Comparison of ENCODE assay signal across 1 cellular context in the genomic region with DNA sequence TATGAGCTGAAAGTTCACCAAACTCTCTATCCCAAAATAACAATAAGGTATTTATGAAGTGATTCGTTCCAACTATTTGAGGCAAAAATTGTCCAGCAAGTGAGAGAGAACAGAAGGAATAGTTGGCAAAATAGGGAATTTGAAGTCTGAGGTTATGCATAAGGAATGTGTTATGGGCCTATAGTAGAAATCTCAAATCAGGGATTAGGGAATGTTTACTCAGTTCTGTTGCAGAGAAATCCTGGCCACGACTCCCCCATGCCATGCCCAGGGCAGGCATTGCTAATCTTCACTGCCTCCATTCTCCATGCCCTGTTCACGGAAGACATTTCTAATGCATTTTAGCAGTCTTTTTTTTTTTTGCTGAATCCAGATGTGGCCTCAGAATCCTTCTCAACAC.
TF ChIP-seq lines count a peak whose summit lies in the region.

No MANE protein-coding gene starts in this region.

TF ChIP-seq in GM23338, 12 proteins besides CTCF, POLR2A, EP300 and RAD21 (continued from another document):
- TF ChIP-seq, protein P1, sequence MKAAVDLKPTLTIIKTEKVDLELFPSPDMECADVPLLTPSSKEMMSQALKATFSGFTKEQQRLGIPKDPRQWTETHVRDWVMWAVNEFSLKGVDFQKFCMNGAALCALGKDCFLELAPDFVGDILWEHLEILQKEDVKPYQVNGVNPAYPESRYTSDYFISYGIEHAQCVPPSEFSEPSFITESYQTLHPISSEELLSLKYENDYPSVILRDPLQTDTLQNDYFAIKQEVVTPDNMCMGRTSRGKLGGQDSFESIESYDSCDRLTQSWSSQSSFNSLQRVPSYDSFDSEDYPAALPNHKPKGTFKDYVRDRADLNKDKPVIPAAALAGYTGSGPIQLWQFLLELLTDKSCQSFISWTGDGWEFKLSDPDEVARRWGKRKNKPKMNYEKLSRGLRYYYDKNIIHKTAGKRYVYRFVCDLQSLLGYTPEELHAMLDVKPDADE (IDR thresholded peaks at IDR 0.05): no peak
- no peak for TF ChIP-seq NANOG (IDR thresholded peaks at IDR 0.05; ENCODE audit: borderline replicate concordance)
- no peak for TF ChIP-seq ZNF114 (CRISPR knock-in tag; IDR thresholded peaks at IDR 0.05)
- TF ChIP-seq, protein P2, sequence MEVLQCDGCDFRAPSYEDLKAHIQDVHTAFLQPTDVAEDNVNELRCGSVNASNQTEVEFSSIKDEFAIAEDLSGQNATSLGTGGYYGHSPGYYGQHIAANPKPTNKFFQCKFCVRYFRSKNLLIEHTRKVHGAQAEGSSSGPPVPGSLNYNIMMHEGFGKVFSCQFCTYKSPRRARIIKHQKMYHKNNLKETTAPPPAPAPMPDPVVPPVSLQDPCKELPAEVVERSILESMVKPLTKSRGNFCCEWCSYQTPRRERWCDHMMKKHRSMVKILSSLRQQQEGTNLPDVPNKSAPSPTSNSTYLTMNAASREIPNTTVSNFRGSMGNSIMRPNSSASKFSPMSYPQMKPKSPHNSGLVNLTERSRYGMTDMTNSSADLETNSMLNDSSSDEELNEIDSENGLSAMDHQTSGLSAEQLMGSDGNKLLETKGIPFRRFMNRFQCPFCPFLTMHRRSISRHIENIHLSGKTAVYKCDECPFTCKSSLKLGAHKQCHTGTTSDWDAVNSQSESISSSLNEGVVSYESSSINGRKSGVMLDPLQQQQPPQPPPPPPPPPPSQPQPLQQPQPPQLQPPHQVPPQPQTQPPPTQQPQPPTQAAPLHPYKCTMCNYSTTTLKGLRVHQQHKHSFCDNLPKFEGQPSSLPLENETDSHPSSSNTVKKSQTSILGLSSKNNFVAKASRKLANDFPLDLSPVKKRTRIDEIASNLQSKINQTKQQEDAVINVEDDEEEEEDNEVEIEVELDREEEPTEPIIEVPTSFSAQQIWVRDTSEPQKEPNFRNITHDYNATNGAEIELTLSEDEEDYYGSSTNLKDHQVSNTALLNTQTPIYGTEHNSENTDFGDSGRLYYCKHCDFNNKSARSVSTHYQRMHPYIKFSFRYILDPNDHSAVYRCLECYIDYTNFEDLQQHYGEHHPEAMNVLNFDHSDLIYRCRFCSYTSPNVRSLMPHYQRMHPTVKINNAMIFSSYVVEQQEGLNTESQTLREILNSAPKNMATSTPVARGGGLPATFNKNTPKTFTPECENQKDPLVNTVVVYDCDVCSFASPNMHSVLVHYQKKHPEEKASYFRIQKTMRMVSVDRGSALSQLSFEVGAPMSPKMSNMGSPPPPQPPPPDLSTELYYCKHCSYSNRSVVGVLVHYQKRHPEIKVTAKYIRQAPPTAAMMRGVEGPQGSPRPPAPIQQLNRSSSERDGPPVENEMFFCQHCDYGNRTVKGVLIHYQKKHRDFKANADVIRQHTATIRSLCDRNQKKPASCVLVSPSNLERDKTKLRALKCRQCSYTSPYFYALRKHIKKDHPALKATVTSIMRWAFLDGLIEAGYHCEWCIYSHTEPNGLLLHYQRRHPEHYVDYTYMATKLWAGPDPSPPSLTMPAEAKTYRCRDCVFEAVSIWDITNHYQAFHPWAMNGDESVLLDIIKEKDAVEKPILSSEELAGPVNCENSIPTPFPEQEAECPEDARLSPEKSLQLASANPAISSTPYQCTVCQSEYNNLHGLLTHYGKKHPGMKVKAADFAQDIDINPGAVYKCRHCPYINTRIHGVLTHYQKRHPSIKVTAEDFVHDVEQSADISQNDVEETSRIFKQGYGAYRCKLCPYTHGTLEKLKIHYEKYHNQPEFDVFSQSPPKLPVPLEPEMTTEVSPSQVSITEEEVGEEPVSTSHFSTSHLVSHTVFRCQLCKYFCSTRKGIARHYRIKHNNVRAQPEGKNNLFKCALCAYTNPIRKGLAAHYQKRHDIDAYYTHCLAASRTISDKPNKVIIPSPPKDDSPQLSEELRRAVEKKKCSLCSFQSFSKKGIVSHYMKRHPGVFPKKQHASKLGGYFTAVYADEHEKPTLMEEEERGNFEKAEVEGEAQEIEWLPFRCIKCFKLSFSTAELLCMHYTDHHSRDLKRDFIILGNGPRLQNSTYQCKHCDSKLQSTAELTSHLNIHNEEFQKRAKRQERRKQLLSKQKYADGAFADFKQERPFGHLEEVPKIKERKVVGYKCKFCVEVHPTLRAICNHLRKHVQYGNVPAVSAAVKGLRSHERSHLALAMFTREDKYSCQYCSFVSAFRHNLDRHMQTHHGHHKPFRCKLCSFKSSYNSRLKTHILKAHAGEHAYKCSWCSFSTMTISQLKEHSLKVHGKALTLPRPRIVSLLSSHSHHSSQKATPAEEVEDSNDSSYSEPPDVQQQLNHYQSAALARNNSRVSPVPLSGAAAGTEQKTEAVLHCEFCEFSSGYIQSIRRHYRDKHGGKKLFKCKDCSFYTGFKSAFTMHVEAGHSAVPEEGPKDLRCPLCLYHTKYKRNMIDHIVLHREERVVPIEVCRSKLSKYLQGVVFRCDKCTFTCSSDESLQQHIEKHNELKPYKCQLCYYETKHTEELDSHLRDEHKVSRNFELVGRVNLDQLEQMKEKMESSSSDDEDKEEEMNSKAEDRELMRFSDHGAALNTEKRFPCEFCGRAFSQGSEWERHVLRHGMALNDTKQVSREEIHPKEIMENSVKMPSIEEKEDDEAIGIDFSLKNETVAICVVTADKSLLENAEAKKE (CRISPR knock-in tag; IDR thresholded peaks at IDR 0.05): no peak
- TF ChIP-seq POLR2AphosphoS5 (IDR thresholded peaks at IDR 0.05; ENCODE audit: low read depth): no peak
- TF ChIP-seq JUNB (IDR thresholded peaks at IDR 0.05; ENCODE audit: unreplicated experiment): no peak
- TF ChIP-seq ZNF331 (CRISPR knock-in tag; IDR thresholded peaks at IDR 0.05; ENCODE audit: low read depth): no peak
- TF ChIP-seq, protein P3, sequence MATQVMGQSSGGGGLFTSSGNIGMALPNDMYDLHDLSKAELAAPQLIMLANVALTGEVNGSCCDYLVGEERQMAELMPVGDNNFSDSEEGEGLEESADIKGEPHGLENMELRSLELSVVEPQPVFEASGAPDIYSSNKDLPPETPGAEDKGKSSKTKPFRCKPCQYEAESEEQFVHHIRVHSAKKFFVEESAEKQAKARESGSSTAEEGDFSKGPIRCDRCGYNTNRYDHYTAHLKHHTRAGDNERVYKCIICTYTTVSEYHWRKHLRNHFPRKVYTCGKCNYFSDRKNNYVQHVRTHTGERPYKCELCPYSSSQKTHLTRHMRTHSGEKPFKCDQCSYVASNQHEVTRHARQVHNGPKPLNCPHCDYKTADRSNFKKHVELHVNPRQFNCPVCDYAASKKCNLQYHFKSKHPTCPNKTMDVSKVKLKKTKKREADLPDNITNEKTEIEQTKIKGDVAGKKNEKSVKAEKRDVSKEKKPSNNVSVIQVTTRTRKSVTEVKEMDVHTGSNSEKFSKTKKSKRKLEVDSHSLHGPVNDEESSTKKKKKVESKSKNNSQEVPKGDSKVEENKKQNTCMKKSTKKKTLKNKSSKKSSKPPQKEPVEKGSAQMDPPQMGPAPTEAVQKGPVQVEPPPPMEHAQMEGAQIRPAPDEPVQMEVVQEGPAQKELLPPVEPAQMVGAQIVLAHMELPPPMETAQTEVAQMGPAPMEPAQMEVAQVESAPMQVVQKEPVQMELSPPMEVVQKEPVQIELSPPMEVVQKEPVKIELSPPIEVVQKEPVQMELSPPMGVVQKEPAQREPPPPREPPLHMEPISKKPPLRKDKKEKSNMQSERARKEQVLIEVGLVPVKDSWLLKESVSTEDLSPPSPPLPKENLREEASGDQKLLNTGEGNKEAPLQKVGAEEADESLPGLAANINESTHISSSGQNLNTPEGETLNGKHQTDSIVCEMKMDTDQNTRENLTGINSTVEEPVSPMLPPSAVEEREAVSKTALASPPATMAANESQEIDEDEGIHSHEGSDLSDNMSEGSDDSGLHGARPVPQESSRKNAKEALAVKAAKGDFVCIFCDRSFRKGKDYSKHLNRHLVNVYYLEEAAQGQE (IDR thresholded peaks at IDR 0.05; ENCODE audit: unreplicated experiment): no peak
- TF ChIP-seq EZH2phosphoT487 (IDR thresholded peaks at IDR 0.05; ENCODE audit: unreplicated experiment): no peak
